ENCODE assay signal across 23 cellular contexts in genomic region chr7:4078580-4078979, GRCh38.
"Had no signal": no experiment of that assay in that cellular context is flagged by ENCODE, and none has a peak within 500 bp of the region (broad histone marks: within the 10 kb centered on the region; RNA-seq: fewer than 3 reads in every experiment).

No MANE protein-coding gene starts in this region.

- DNase-seq: naive B cell; naive thymus-derived CD8-positive, alpha-beta T cell; nephron progenitor cell; occipital lobe; pancreas; retina; right cardiac atrium; right lobe of liver; sigmoid colon; small intestine; stimulated activated CD4-positive, alpha-beta T cell treated with anti-CD3 and anti-CD28 coated beads, Interleukin-15, amount 100 ng/mL, for 24 hours; stimulated activated CD4-positive, alpha-beta T cell treated with anti-CD3 and anti-CD28 coated beads, Interleukin-2, amount 100 ng/mL, for 24 hours; stimulated activated CD4-positive, alpha-beta T cell treated with anti-CD3 and anti-CD28 coated beads, Interleukin-2, amount 100 ng/mL, for 48 hours; stimulated activated CD4-positive, alpha-beta T cell treated with anti-CD3 and anti-CD28 coated beads, Interleukin-4, amount 100 ng/mL, for 24 hours; stimulated activated naive CD4-positive, alpha-beta T cell; stimulated activated naive CD8-positive, alpha-beta T cell treated with anti-CD3 and anti-CD28 coated beads, Interleukin-15, amount 100 ng/mL, for 72 hours; stimulated activated naive CD8-positive, alpha-beta T cell treated with anti-CD3 and anti-CD28 coated beads, Interleukin-15, Interleukin-2, amounts not matched to agents 100 U/mL and 50 U/mL, for 24 hours; thyroid gland; trophoblast cell; upper lobe of right lung; uterus had no signal

- H3K27ac ChIP-seq: pancreas, prostate gland, right lobe of liver, sigmoid colon, thoracic aorta, thyroid gland, upper lobe of right lung, uterus had no signal

- H3K4me1 ChIP-seq: pancreas, prostate gland, right lobe of liver, sigmoid colon, thyroid gland, upper lobe of right lung, uterus had no signal

- H3K4me3 ChIP-seq: pancreas, prostate gland, right lobe of liver, sigmoid colon, thoracic aorta, thyroid gland, upper lobe of right lung, uterus had no signal

- H3K27me3 ChIP-seq: pancreas, right lobe of liver, sigmoid colon, thyroid gland, upper lobe of right lung, uterus had no signal

- H3K9me3 ChIP-seq: pancreas, prostate gland, right lobe of liver, sigmoid colon, thoracic aorta, thyroid gland, upper lobe of right lung, uterus had no signal

- H3K36me3 ChIP-seq: pancreas, prostate gland, right lobe of liver, thyroid gland, upper lobe of right lung, uterus had no signal
